16 cellular contexts compared by ENCODE assay signal in genomic region chr16:85419503-85420408, GRCh38.
DNase-seq lines count a peak whose midpoint lies in the region; ATAC-seq and TF ChIP-seq lines count a peak whose summit lies in the region.
"Had no signal": no experiment of that assay in that cellular context is flagged by ENCODE, and none has a peak within 500 bp of the region (broad histone marks: within the 10 kb centered on the region; RNA-seq: fewer than 3 reads in every experiment).

No MANE protein-coding gene starts in this region.

- peaks cover 0 to 89% (median 65%) of the 10 kb centered on the region in 10 experiments; a peak in 17 of 20 replicates for H3K4me1 ChIP-seq in BLaER1 treated with 17β-estradiol and CSF1 and Interleukin-3, amounts not matched to agents 10 nM and 100 nM
- H3K4me1 ChIP-seq in DND-41 (ENCODE audit: insufficient read depth, low read length), result peaks cover 16% of the 10 kb centered on the region

- H3K36me3 Mint-ChIP-seq in glutamatergic neuron (ENCODE audit: unreplicated experiment) (no peaks in the 10 kb centered on the region), neural crest cell (ENCODE audit: low read depth) (no peaks in the 10 kb centered on the region)
- H3K36me3 Mint-ChIP-seq: activated naive CD4-positive, alpha-beta T cell treated with anti-CD3 and anti-CD28 coated beads, Interleukin-2, amount 50 U/mL, for 24 hours; natural killer cell treated with Interleukin-12 subunit alpha and Interleukin-12 subunit beta and Interleukin-15 and Interleukin-18, amount 100 ng/mL, for 72 hours had no signal

- peak overlapping the region in 8 of 11 experiments; percentile 6 to 70 (median 42); a peak in 11 of 22 replicates for H3K4me2 ChIP-seq in BLaER1 treated with 17β-estradiol and CSF1 and Interleukin-3, amounts not matched to agents 10 nM and 100 nM
- H3K4me2 ChIP-seq in DND-41 (ENCODE audit: insufficient read depth, low read length), result no peak overlapping the region

- H4K20me1 ChIP-seq in BLaER1 treated with 17β-estradiol and CSF1 and Interleukin-3, amounts not matched to agents 10 nM and 100 nM, result peaks cover 0 to 16% (median 0%) of the 10 kb centered on the region in 11 experiments; a peak in 4 of 22 replicates
- H4K20me1 ChIP-seq in DND-41 (ENCODE audit: insufficient read depth, low read length), result no peaks in the 10 kb centered on the region

- H3K9me3 Mint-ChIP-seq in glutamatergic neuron (ENCODE audit: unreplicated experiment), result peaks cover 12% of the 10 kb centered on the region
- H3K9me3 Mint-ChIP-seq in neural crest cell, result no peaks in the 10 kb centered on the region
- H3K9me3 Mint-ChIP-seq: activated naive CD4-positive, alpha-beta T cell treated with anti-CD3 and anti-CD28 coated beads, Interleukin-2, amount 50 U/mL, for 24 hours; activated T-cell treated with anti-CD3 and anti-CD28 coated beads, Interleukin-2, amount 50 U/mL, for 24 hours; natural killer cell treated with Interleukin-12 subunit alpha and Interleukin-12 subunit beta and Interleukin-15 and Interleukin-18, amount 100 ng/mL, for 72 hours had no signal

- no peaks in the 10 kb centered on the region for H3K79me2 ChIP-seq in DND-41 (ENCODE audit: insufficient read depth, low read length)

- no peak for TF ChIP-seq CTCF in DND-41 (IDR thresholded peaks at IDR 0.05; ENCODE audit: borderline replicate concordance, extremely low read depth, low read length, poor library complexity, severe bottlenecking)
- no peak for TF ChIP-seq CTCF in glutamatergic neuron (IDR thresholded peaks at IDR 0.05; ENCODE audit: partially characterized antibody, unreplicated experiment)
- TF ChIP-seq CTCF in neural crest cell (conservative IDR thresholded peaks at IDR 0.05), result no peak

- H3K4me1 Mint-ChIP-seq in glutamatergic neuron (ENCODE audit: low read depth, unreplicated experiment) (peaks cover 43% of the 10 kb centered on the region), neural crest cell (peaks cover 25% of the 10 kb centered on the region)

- peak overlapping the region in 1 of 11 experiments; percentile 55; a peak in 1 of 22 replicates for H3K9ac ChIP-seq in BLaER1 treated with 17β-estradiol and CSF1 and Interleukin-3, amounts not matched to agents 10 nM and 100 nM
- no peak overlapping the region for H3K9ac ChIP-seq in DND-41 (ENCODE audit: low read depth, low read length)
- H3K9ac ChIP-seq: GM23248 had no signal

- DNase-seq in DND-41, result peak; percentile 3
- peak; percentile 10 for DNase-seq in glutamatergic neuron
- no peak for DNase-seq in neural crest cell (ENCODE audit: low read depth, low spot score)
- no peak for DNase-seq in effector CD8-positive, alpha-beta T cell (lab: John Stamatoyannopoulos, UW)
- no peak for DNase-seq in D341Med (ENCODE audit: low spot score)
- DNase-seq in NCI-H510A treated with DMSO at 0.1 percent for 48 hours (lab: John Stamatoyannopoulos, UW), result no peak
- DNase-seq: cortex of kidney, hippocampal formation, NCI-H187 treated with DMSO at 0.1 percent for 48 hours had no signal

- peak overlapping the region in 1 of 11 experiments; percentile 12; a peak in 1 of 22 replicates for H3K27ac ChIP-seq in BLaER1 treated with 17β-estradiol and CSF1 and Interleukin-3, amounts not matched to agents 10 nM and 100 nM
- peak overlapping the region; percentile 57 for H3K27ac ChIP-seq in DND-41 (ENCODE audit: low read length)
- H3K27ac ChIP-seq: GM23248, thoracic aorta had no signal

- H3K4me3 ChIP-seq in BLaER1 treated with 17β-estradiol and CSF1 and Interleukin-3, amounts not matched to agents 10 nM and 100 nM, result no peak overlapping the region
- no peak overlapping the region for H3K4me3 ChIP-seq in DND-41 (ENCODE audit: low read depth in 1 of 2, low read length in 2 of 2)
- H3K4me3 ChIP-seq: GM23248, thoracic aorta had no signal

- H3K36me3 ChIP-seq in BLaER1 treated with 17β-estradiol and CSF1 and Interleukin-3, amounts not matched to agents 10 nM and 100 nM, result no peaks in the 10 kb centered on the region
- no peaks in the 10 kb centered on the region for H3K36me3 ChIP-seq in DND-41 (ENCODE audit: insufficient read depth, low read length)
- H3K36me3 ChIP-seq: thoracic aorta had no signal

- H3K27me3 Mint-ChIP-seq in glutamatergic neuron (ENCODE audit: unreplicated experiment) (peaks cover 9% of the 10 kb centered on the region), neural crest cell (ENCODE audit: low read depth) (peaks cover 22% of the 10 kb centered on the region)
- H3K27me3 Mint-ChIP-seq: activated CD4-positive, alpha-beta T cell treated with anti-CD3 and anti-CD28 coated beads, Interleukin-2, amount 10 ng/mL, durations not matched to agents 7 days and 5 days; activated naive CD4-positive, alpha-beta T cell treated with anti-CD3 and anti-CD28 coated beads, Interleukin-2, amount 50 U/mL, for 24 hours; activated T-cell treated with anti-CD3 and anti-CD28 coated beads, Interleukin-2, amount 50 U/mL, for 24 hours had no signal

- H2AFZ ChIP-seq in DND-41 (ENCODE audit: low read depth, low read length), result no peak overlapping the region
- H2AFZ ChIP-seq: GM23248 had no signal

- peaks cover 0 to 8% (median 0%) of the 10 kb centered on the region in 11 experiments; a peak in 1 of 22 replicates for H3K27me3 ChIP-seq in BLaER1 treated with 17β-estradiol and CSF1 and Interleukin-3, amounts not matched to agents 10 nM and 100 nM
- no peaks in the 10 kb centered on the region for H3K27me3 ChIP-seq in DND-41 (ENCODE audit: insufficient read depth, low read length, poor library complexity)

- ATAC-seq in DND-41 (ENCODE audit: insufficient read depth, low read depth), result no peak

- H3K4me3 Mint-ChIP-seq in glutamatergic neuron (ENCODE audit: unreplicated experiment), result no peak overlapping the region
- H3K4me3 Mint-ChIP-seq in neural crest cell, result no peak overlapping the region
- H3K4me3 Mint-ChIP-seq: activated CD4-positive, alpha-beta T cell treated with anti-CD3 and anti-CD28 coated beads, Interleukin-2, amount 10 ng/mL, durations not matched to agents 7 days and 5 days; activated naive CD4-positive, alpha-beta T cell treated with anti-CD3 and anti-CD28 coated beads, Interleukin-2, amount 50 U/mL, for 24 hours; activated T-cell treated with anti-CD3 and anti-CD28 coated beads, Interleukin-2, amount 50 U/mL, for 24 hours; natural killer cell treated with Interleukin-12 subunit alpha and Interleukin-12 subunit beta and Interleukin-15 and Interleukin-18, amount 100 ng/mL, for 72 hours had no signal

- H3K9me3 ChIP-seq in BLaER1 treated with 17β-estradiol and CSF1 and Interleukin-3, amounts not matched to agents 10 nM and 100 nM (replicated peaks in 1 of 11), result no peaks in the 10 kb centered on the region
- H3K9me3 ChIP-seq in DND-41 (ENCODE audit: insufficient read depth, low read length, severe bottlenecking), result no peaks in the 10 kb centered on the region
- H3K9me3 ChIP-seq: thoracic aorta had no signal

- peak overlapping the region; percentile 22 for H3K27ac Mint-ChIP-seq in glutamatergic neuron (ENCODE audit: unreplicated experiment)
- H3K27ac Mint-ChIP-seq in neural crest cell (ENCODE audit: unreplicated experiment), result peak overlapping the region; percentile 35
- H3K27ac Mint-ChIP-seq: activated CD4-positive, alpha-beta T cell treated with anti-CD3 and anti-CD28 coated beads, Interleukin-2, amount 10 ng/mL, durations not matched to agents 7 days and 5 days; activated T-cell treated with anti-CD3 and anti-CD28 coated beads, Interleukin-2, amount 50 U/mL, for 24 hours; natural killer cell treated with Interleukin-12 subunit alpha and Interleukin-12 subunit beta and Interleukin-15 and Interleukin-18, amount 100 ng/mL, for 72 hours had no signal

Comparison
In these comparisons a context has a peak if more than half of its experiments do, and no peak if none do; other contexts are left out.
1. DNase-seq: peak in DND-41 (single experiment) and glutamatergic neuron (single experiment); none in neural crest cell (single experiment), effector CD8-positive, alpha-beta T cell (single experiment), D341Med (single experiment) and NCI-H510A treated with DMSO at 0.1 percent for 48 hours (single experiment).